ENCODE assay signal across 20 cellular contexts in the genomic region with DNA sequence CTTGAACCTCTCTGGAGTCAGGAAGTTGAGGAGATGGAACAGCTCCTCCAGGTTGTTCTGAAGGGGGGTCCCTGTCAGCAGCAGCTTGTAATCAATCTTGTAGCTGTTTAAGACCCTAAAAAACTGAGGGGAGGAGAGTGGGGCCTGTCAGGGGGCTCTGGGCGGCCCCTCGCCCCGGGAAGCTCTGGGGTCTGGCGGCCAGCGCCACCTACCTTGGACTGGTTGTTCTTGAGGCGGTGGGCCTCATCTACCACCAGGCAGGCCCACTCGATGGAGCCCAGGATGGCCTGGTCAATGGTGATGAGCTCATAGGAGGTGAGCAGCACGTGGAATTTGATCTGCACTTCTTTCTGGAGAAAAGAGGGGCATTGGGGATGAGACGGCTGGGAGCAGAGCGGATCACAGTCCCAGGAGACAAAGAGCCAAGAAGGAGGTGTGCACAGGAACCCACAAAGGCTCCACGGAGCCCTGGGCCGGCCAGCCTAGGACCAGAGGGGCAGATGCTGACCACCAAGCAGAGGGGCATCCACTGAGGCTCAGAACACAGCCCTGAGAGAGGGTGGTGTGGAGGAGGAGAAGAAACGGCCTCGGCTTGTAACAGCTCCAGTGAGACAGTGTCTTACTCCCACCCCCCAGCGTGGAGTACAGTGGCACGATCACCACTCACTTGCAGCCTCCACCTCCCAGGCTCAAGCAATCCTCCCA. TPM values are rescaled to one million over a fixed set of nuclear protein-coding genes. Genes with fewer than 3 reads are reported as not detected.
"Had no signal": no experiment of that assay in that cellular context is flagged by ENCODE, and none has a peak within 500 bp of the region (broad histone marks: within the 10 kb centered on the region; RNA-seq: fewer than 3 reads in every experiment).

No MANE protein-coding gene starts in this region.

- DNase-seq: cortex of kidney; effector CD8-positive, alpha-beta T cell; foreskin melanocyte; head of caudate nucleus; mesenchymal stem cell; midbrain; naive B cell; stimulated activated CD4-positive, alpha-beta T cell treated with anti-CD3 and anti-CD28 coated beads, Interleukin-12 subunit alpha, Interleukin-12 subunit beta, amount 100 ng/mL, for 4 hours; stimulated activated naive CD8-positive, alpha-beta T cell treated with anti-CD3 and anti-CD28 coated beads, Interleukin-15, Interleukin-2, amounts not matched to agents 100 U/mL and 50 U/mL, for 24 hours; tibial artery; upper lobe of left lung had no signal

- H3K27ac ChIP-seq: hepatocyte, parathyroid adenoma, prostate gland, skin epidermis, suprapubic skin, tibial artery, upper lobe of left lung, vagina had no signal

- H3K9ac ChIP-seq: parathyroid adenoma had no signal

- H3K27me3 ChIP-seq: hepatocyte, upper lobe of left lung, vagina had no signal

- ATAC-seq: sciatic nerve; stimulated activated naive CD8-positive, alpha-beta T cell treated with anti-CD3 and anti-CD28 coated beads, Interleukin-15, Interleukin-2, amounts not matched to agents 100 U/mL and 50 U/mL, for 24 hours had no signal

- H3K4me1 ChIP-seq: parathyroid adenoma, prostate gland, suprapubic skin, tibial artery, upper lobe of left lung, vagina had no signal

- H3K4me3 ChIP-seq: dorsolateral prefrontal cortex, hepatocyte, lung, prostate gland, skin epidermis, suprapubic skin, tibial artery, upper lobe of left lung, vagina had no signal

- H3K36me3 ChIP-seq: prostate gland, suprapubic skin, tibial artery, upper lobe of left lung, vagina had no signal

- H3K9me3 ChIP-seq: prostate gland, vagina had no signal

RNA-seq across cellular contexts. Expression of a gene that starts 43.5 kb away (rescaled TPM):
- polyA plus RNA-seq: hepatocyte had no signal
